In the genomic region with DNA sequence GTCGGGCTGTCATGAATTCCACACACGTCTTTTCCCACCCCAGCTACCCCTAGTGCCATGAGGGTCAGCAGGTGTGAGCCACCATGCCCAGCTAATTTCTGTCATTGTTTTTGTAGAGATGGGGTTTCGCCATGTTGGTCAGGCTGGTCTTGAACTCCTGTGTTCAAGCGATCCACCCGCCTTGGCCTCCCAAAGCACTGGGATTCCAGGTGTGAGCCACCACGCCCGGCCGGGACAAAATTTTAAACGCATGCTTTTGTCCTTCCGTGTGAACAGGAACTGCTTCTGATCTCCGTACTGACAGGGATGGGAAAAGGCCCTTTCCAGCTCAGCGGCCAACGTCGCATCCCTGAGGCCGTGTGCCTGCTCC, we compare ENCODE assay signal across 11 cellular contexts. TPM values are rescaled to one million over a fixed set of nuclear protein-coding genes. Genes with fewer than 3 reads are reported as not detected.
DNase-seq lines count a peak whose midpoint lies in the region; ATAC-seq and TF ChIP-seq lines count a peak whose summit lies in the region.
"Had no signal": no experiment of that assay in that cellular context is flagged by ENCODE, and none has a peak within 500 bp of the region (broad histone marks: within the 10 kb centered on the region; RNA-seq: fewer than 3 reads in every experiment).

No MANE protein-coding gene starts in this region.

- TF ChIP-seq CTCF in LNCaP clone FGC (IDR thresholded peaks at IDR 0.05; ENCODE audit: control insufficient read depth, extremely low read depth, insufficient read depth) (no peak), mammary epithelial cell (conservative IDR thresholded peaks at IDR 0.05 in 1 of 2, IDR thresholded peaks at IDR 0.05 in 1 of 2; ENCODE audit: extremely low read depth in 1 of 2, insufficient read depth in 1 of 2, low read depth in 1 of 2, low read length in 2 of 2) (no peak), GM20000 (IDR thresholded peaks at IDR 0.05; ENCODE audit: extremely low read depth, missing control alignments) (no peak)

- BruUV-seq in mammary epithelial cell (replicated peaks; lab: Mats Ljungman, UMichigan): no TSS peak

- intact Hi-C loops in mammary epithelial cell (cut with micrococcal nuclease) (no loop called here), aorta (cut with DNase I) (no loop called here)

- H3K79me1 ChIP-seq in trophoblast cell (ENCODE audit: low read length): no peaks in the 10 kb centered on the region

- ATAC-seq in aorta (ENCODE audit: low FRiP score): no peak

- CTCF ChIA-PET in mammary epithelial cell (lab: Charles Lee; ENCODE audit: low non-redundant PET): interaction anchor here (0.5 kb wide), 1 partner anchor 10 kb away, joined by 6 read pairs; no protein-coding TSS in a partner anchor

- H3K18ac ChIP-seq in trophoblast cell (ENCODE audit: low read length): no peak overlapping the region

- dilution Hi-C loops in mammary epithelial cell (cut with HindIII; ENCODE audit: low sequenced_read_pairs): no loop called here

- H4K20me1 ChIP-seq in BLaER1 treated with 17β-estradiol and CSF1 and Interleukin-3, amounts not matched to agents 10 nM and 100 nM: no peaks in the 10 kb centered on the region
- H4K20me1 ChIP-seq in mammary epithelial cell (ENCODE audit: insufficient read depth, low read length): no peaks in the 10 kb centered on the region

- peak overlapping the region; percentile 10 for H3K14ac ChIP-seq in trophoblast cell (ENCODE audit: low read length)

- peaks cover 0 to 8% (median 2%) of the 10 kb centered on the region in 11 experiments; a peak in 6 of 22 replicates for H3K9me3 ChIP-seq in BLaER1 treated with 17β-estradiol and CSF1 and Interleukin-3, amounts not matched to agents 10 nM and 100 nM (replicated peaks in 1 of 11)
- H3K9me3 ChIP-seq in mammary epithelial cell (replicated peaks; ENCODE audit: insufficient read depth, low read length) (peaks cover 3% of the 10 kb centered on the region), trophoblast cell (ENCODE audit: insufficient read depth, low read depth, low read length) (peaks cover 1% of the 10 kb centered on the region), aorta (ENCODE audit: control insufficient read depth, low read length) (no peaks in the 10 kb centered on the region)

- peak overlapping the region; percentile 41 for H4K91ac ChIP-seq in trophoblast cell (ENCODE audit: low read depth, low read length)

- in situ Hi-C loops in mammary epithelial cell (cut with MboI; ENCODE audit: low sequenced_read_pairs in 2 of 2): loop anchor here in 1 of 2 donors (25.0 kb wide), 1 partner anchor 287 kb away; a partner anchor contains a TSS

- WGBS in mammary epithelial cell (ENCODE audit: low coverage, missing lambda C conversion rate): 84% methylated on average over 15 of the region's 15 CpGs
- WGBS in trophoblast cell (ENCODE audit: extremely low coverage, insufficient coverage, insufficient read length): no CpG with 5 or more reads among the region's 15 CpGs
- 92 to 94% methylated on average over 15 of the region's 15 CpGs for WGBS in aorta, 2 donors

- H4K12ac ChIP-seq in trophoblast cell (ENCODE audit: low read depth, low read length): peak overlapping the region; percentile 49

- H3K36me3 ChIP-seq in BLaER1 treated with 17β-estradiol and CSF1 and Interleukin-3, amounts not matched to agents 10 nM and 100 nM: no peaks in the 10 kb centered on the region
- H3K36me3 ChIP-seq in mammary epithelial cell (ENCODE audit: insufficient read depth, low read length): no peaks in the 10 kb centered on the region
- H3K36me3 ChIP-seq in trophoblast cell (ENCODE audit: control insufficient read depth in 1 of 2, insufficient read depth in 2 of 2, low read length in 2 of 2): no peaks in the 10 kb centered on the region
- no peaks in the 10 kb centered on the region for H3K36me3 ChIP-seq in aorta (ENCODE audit: control insufficient read depth in 1 of 2, insufficient read depth in 2 of 2, low read length in 1 of 2)
- H3K36me3 ChIP-seq: MG63 had no signal

- DNase-seq in LNCaP clone FGC (ENCODE audit: low read depth) (no peak), mammary epithelial cell (no peak), trophoblast cell (peak; percentile 70 to 80), GM20000 (ENCODE audit: low spot score) (no peak), aorta (no peak), anterior cingulate cortex (lab: John Stamatoyannopoulos, UW) (no peak), activated gamma-delta T cell (lab: John Stamatoyannopoulos, UW) (no peak)

- H2BK120ac ChIP-seq in trophoblast cell (ENCODE audit: insufficient read depth, low read length, poor library complexity): no peak overlapping the region

- H3K4me1 ChIP-seq in BLaER1 treated with 17β-estradiol and CSF1 and Interleukin-3, amounts not matched to agents 10 nM and 100 nM: peaks cover 0 to 33% (median 24%) of the 10 kb centered on the region in 10 experiments; a peak in 17 of 20 replicates
- H3K4me1 ChIP-seq in mammary epithelial cell (ENCODE audit: insufficient read depth, low read length): peaks cover 8% of the 10 kb centered on the region
- H3K4me1 ChIP-seq in trophoblast cell (ENCODE audit: control insufficient read depth in 1 of 2, insufficient read depth in 2 of 2, low read length in 2 of 2): peaks cover 2 to 5% of the 10 kb centered on the region in 2 experiments
- no peaks in the 10 kb centered on the region for H3K4me1 ChIP-seq in aorta (ENCODE audit: control insufficient read depth in 1 of 2, insufficient read depth in 2 of 2, low read length in 2 of 2)

- H4K8ac ChIP-seq in trophoblast cell (ENCODE audit: low read depth, low read length): peak overlapping the region; percentile 89

- H2BK12ac ChIP-seq in trophoblast cell (ENCODE audit: low read length): no peak overlapping the region

- no peak overlapping the region for H3K4me3 ChIP-seq in BLaER1 treated with 17β-estradiol and CSF1 and Interleukin-3, amounts not matched to agents 10 nM and 100 nM
- H3K4me3 ChIP-seq in LNCaP clone FGC (ENCODE audit: low read depth, low read length) (peak overlapping the region; percentile 4; the same call in 1 of the 2 replicates), mammary epithelial cell (replicated peaks in 1 of 3; ENCODE audit: insufficient read depth in 1 of 3, low read depth in 2 of 3, low read length in 3 of 3) (no peak overlapping the region), trophoblast cell (ENCODE audit: low read depth, low read length) (no peak overlapping the region), aorta (ENCODE audit: low read length in 2 of 2) (no peak overlapping the region)

- no peak overlapping the region for H2AK5ac ChIP-seq in trophoblast cell (ENCODE audit: low read length)

- no peaks in the 10 kb centered on the region for H3K27me3 ChIP-seq in BLaER1 treated with 17β-estradiol and CSF1 and Interleukin-3, amounts not matched to agents 10 nM and 100 nM
- no peaks in the 10 kb centered on the region for H3K27me3 ChIP-seq in mammary epithelial cell (ENCODE audit: insufficient read depth, low read length)
- H3K27me3 ChIP-seq in trophoblast cell (ENCODE audit: insufficient read depth, low read length): no peaks in the 10 kb centered on the region
- H3K27me3 ChIP-seq in aorta (ENCODE audit: control insufficient read depth in 1 of 2, insufficient read depth in 2 of 2, low read length in 1 of 2): no peaks in the 10 kb centered on the region
- H3K27me3 ChIP-seq: MG63 had no signal

- peak overlapping the region; percentile 86 for H2AFZ ChIP-seq in mammary epithelial cell (ENCODE audit: low read depth, low read length)
- H2AFZ ChIP-seq in trophoblast cell (ENCODE audit: insufficient read depth, low read length, poor library complexity): peak overlapping the region; percentile 52

- H3K4me2 ChIP-seq in BLaER1 treated with 17β-estradiol and CSF1 and Interleukin-3, amounts not matched to agents 10 nM and 100 nM: peak overlapping the region in 10 of 11 experiments; percentile 16 to 61 (median 40); a peak in 13 of 22 replicates
- H3K4me2 ChIP-seq in mammary epithelial cell (ENCODE audit: insufficient read depth, low read depth, low read length) (peak overlapping the region; percentile 67), trophoblast cell (ENCODE audit: low read length) (no peak overlapping the region)

- no peak overlapping the region for H3K23ac ChIP-seq in trophoblast cell (ENCODE audit: low read length)

- H3K79me2 ChIP-seq in mammary epithelial cell (ENCODE audit: insufficient read depth, low read length) (no peaks in the 10 kb centered on the region), trophoblast cell (ENCODE audit: control insufficient read depth, insufficient read depth, low read length, poor library complexity) (no peaks in the 10 kb centered on the region)

- H3K9ac ChIP-seq in BLaER1 treated with 17β-estradiol and CSF1 and Interleukin-3, amounts not matched to agents 10 nM and 100 nM: no peak overlapping the region
- H3K9ac ChIP-seq in mammary epithelial cell (ENCODE audit: insufficient read depth, low read length) (no peak overlapping the region), trophoblast cell (ENCODE audit: low read length) (no peak overlapping the region)

- H2BK5ac ChIP-seq in trophoblast cell (ENCODE audit: low read depth, low read length, poor library complexity): no peak overlapping the region

- H3K4ac ChIP-seq in trophoblast cell (ENCODE audit: low read depth, low read length): no peak overlapping the region

- peak overlapping the region in 3 of 11 experiments; percentile 26 to 40 (median 33); a peak in 3 of 22 replicates for H3K27ac ChIP-seq in BLaER1 treated with 17β-estradiol and CSF1 and Interleukin-3, amounts not matched to agents 10 nM and 100 nM
- no peak overlapping the region for H3K27ac ChIP-seq in mammary epithelial cell (ENCODE audit: insufficient read depth, low read depth, low read length)
- no peak overlapping the region for H3K27ac ChIP-seq in trophoblast cell (ENCODE audit: low read depth, low read length)
- H3K27ac ChIP-seq in aorta (ENCODE audit: low read depth in 1 of 2, low read length in 2 of 2): no peak overlapping the region

RNA-seq across cellular contexts. Expression of a gene that starts 15.6 kb away (rescaled TPM):
- total RNA-seq in mammary epithelial cell (10 to 100 TPM; 11.5 to 20.8 TPM), aorta (10 to 100 TPM; 18.8 to 24.8 TPM)
- polyA plus RNA-seq in mammary epithelial cell (24.1 TPM), aorta (10 to 100 TPM; 54.7 to 64.6 TPM)
- polyA minus RNA-seq in mammary epithelial cell: 10.2 TPM
- polyA plus RNA-seq in trophoblast cell (2013): 24.2 and 26.7 TPM in 2 replicates

RNA-seq across cellular contexts. Expression of a gene that starts 57.1 kb away (rescaled TPM):
- total RNA-seq in mammary epithelial cell (not detected), aorta (not detected)
- polyA plus RNA-seq in mammary epithelial cell (not detected), aorta (not detected)
- not detected for polyA minus RNA-seq in mammary epithelial cell
- polyA plus RNA-seq in trophoblast cell (2013): not detected in 2 replicates
- total RNA-seq: esophagus mucosa, T-cell had no signal

Comparison
In these comparisons a context has a peak if more than half of its experiments do, and no peak if none do; other contexts are left out.
1. DNase-seq: peak in trophoblast cell (2 of 2); none in LNCaP clone FGC (single experiment), mammary epithelial cell (single experiment), GM20000 (single experiment), aorta (0 of 2), anterior cingulate cortex (0 of 58) and activated gamma-delta T cell (single experiment).